In genomic region chr5:107257885-107258520, GRCh38 we compare ENCODE assay signal across 15 cellular contexts.
DNase-seq lines count a peak whose midpoint lies in the region; ATAC-seq lines count a peak whose summit lies in the region.
"Had no signal": no experiment of that assay in that cellular context is flagged by ENCODE, and none has a peak within 500 bp of the region (broad histone marks: within the 10 kb centered on the region; RNA-seq: fewer than 3 reads in every experiment).

No MANE protein-coding gene starts in this region.

- DNase-seq in H4 (ENCODE audit: low spot score) (peak; percentile 88), kidney glomerular epithelial cell (lab: John Stamatoyannopoulos, UW) (peak; percentile 77), NCI-H2029 (lab: John Stamatoyannopoulos, UW) (no peak), KG1 (lab: John Stamatoyannopoulos, UW) (no peak)
- DNase-seq: activated CD8-positive, alpha-beta T cell treated with anti-CD3 and anti-CD28 coated beads for 36 hours; activated naive CD4-positive, alpha-beta T cell treated with anti-CD3 and anti-CD28 coated beads, Interleukin-2, amount 50 U/mL, for 16 hours; CD4-positive, CD25-positive, alpha-beta regulatory T cell; midbrain; NCI-H2171 treated with DMSO at 0.1 percent for 48 hours; PC-9; substantia nigra had no signal

- peak; percentile 87 for ATAC-seq in GM18873 (IDR thresholded peaks at IDR 0.05; ENCODE audit: low FRiP score, unreplicated experiment)
- peak; percentile 43 for ATAC-seq in HG03565 (IDR thresholded peaks at IDR 0.05; ENCODE audit: unreplicated experiment)
- ATAC-seq in GM19023 (IDR thresholded peaks at IDR 0.05; ENCODE audit: unreplicated experiment), result no peak
- ATAC-seq: activated CD8-positive, alpha-beta T cell treated with anti-CD3 and anti-CD28 coated beads for 36 hours; esophagus mucosa had no signal

Comparison
In these comparisons a context has a peak if more than half of its experiments do, and no peak if none do; other contexts are left out.
1. DNase-seq: peak in H4 (single experiment) and kidney glomerular epithelial cell (single experiment); none in NCI-H2029 (single experiment) and KG1 (single experiment).